In the genomic region with DNA sequence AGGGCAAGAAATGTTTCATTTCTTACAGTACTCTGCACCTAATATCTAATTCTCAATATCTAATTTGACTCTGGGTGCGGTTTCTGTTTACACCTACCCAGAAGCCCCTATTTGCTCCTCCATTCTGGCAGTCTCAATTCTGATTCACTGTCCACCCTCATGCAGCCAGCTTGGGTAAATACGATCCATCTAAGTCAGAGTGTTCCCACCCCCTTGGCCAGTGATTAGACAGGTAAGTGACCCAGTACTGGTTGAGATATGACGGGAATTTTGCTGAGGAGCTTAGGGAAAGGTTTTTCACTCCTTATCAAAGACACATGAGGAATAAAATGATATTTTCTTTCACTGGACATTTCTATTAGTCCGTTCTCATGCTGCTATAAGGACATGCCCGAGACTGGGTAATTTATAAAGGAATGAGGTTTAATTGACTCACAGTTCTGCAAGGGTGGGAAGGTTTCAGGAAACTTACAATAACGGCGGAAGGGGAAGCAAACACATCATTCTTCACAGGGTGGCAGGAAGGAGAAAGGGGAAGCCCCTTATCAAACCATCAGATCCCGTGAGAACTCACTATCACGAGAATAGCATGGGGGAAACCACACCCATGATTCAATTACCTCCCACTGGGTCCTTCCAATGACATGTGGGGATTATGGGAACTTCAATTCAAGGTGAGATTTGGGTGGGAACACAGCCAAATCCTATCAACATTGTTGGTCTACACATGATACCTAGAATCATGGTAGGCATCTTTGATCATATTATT, we compare ENCODE assay signal across 11 cellular contexts. TPM values are rescaled to one million over a fixed set of nuclear protein-coding genes. Genes with fewer than 3 reads are reported as not detected.
A peak's percentile ranks its signal among the peaks of the same experiment; 100 is the strongest.
DNase-seq lines count a peak whose midpoint lies in the region; ATAC-seq, FAIRE-seq and TF ChIP-seq lines count a peak whose summit lies in the region.
"Had no signal": no experiment of that assay in that cellular context is flagged by ENCODE, and none has a peak within 500 bp of the region (broad histone marks: within the 10 kb centered on the region; RNA-seq: fewer than 3 reads in every experiment).

No MANE protein-coding gene starts in this region.

- H3K36me3 ChIP-seq in right lobe of liver = peaks cover 0 to 15% (median 2%) of the 10 kb centered on the region in 4 donors

- no peaks in the 10 kb centered on the region for H3K9me3 ChIP-seq in right lobe of liver

- DNase-seq in GM18507 (ENCODE audit: extremely low spot score, insufficient read length, low read depth) = no peak
- DNase-seq in RWPE1 (ENCODE audit: low spot score) = peak; percentile 4
- no peak for DNase-seq in right lobe of liver
- no peak for DNase-seq in SHP77 (lab: John Stamatoyannopoulos, UW)
- DNase-seq: activated gamma-delta T cell, left cardiac atrium, substantia nigra had no signal

- TF ChIP-seq CTCF in RWPE1 (conservative IDR thresholded peaks at IDR 0.05; ENCODE audit: low read depth) (no peak), right lobe of liver (IDR thresholded peaks at IDR 0.05) (no peak)

- no peak overlapping the region for H3K4me3 ChIP-seq in right lobe of liver

- no peaks in the 10 kb centered on the region for H3K27me3 ChIP-seq in right lobe of liver

- WGBS in right lobe of liver (ENCODE audit: insufficient coverage, low coverage, low lambda C conversion rate, missing lambda C conversion rate) = 26% methylated on average over 8 of the region's 9 CpGs

- FAIRE-seq in GM18507 (lab: Jason Lieb, UNC) = peak; percentile 83

- TF ChIP-seq POLR2A in right lobe of liver (IDR thresholded peaks at IDR 0.05) = no peak

- H3K27ac ChIP-seq in RWPE1 (no peak overlapping the region), right lobe of liver (no peak overlapping the region)
- H3K27ac ChIP-seq: epithelial cell of prostate had no signal

- CTCF ChIA-PET in RWPE1 (lab: Yijun Ruan, JAX) = no interaction called here

- POLR2A ChIA-PET in RWPE1 (lab: Yijun Ruan, JAX; ENCODE audit: low non-redundant PET) = no interaction called here

- intact Hi-C loops in right lobe of liver (cut with DNase I) = no loop called here

- ATAC-seq in right lobe of liver (peak; percentile 27 to 42 (median 36)), GM18520 (IDR thresholded peaks at IDR 0.05; ENCODE audit: unreplicated experiment) (no peak), HG02759 (IDR thresholded peaks at IDR 0.05; ENCODE audit: unreplicated experiment) (no peak)

- no peaks in the 10 kb centered on the region for H3K4me1 ChIP-seq in right lobe of liver

RNA-seq across cellular contexts. Expression of a gene that starts 29.4 kb away (rescaled TPM):
- total RNA-seq in right lobe of liver = 10 to 100 TPM; 41.7 to 68.9 (median 57.8) TPM

RNA-seq across cellular contexts. Expression of a gene that starts 33.9 kb away (rescaled TPM):
- total RNA-seq in right lobe of liver = 1 to 10 TPM; 4.5 to 7.5 (median 5.7) TPM

RNA-seq across cellular contexts. Expression of a gene that starts 41.5 kb away (rescaled TPM):
- under 1 TPM in 1 of 6 experiments, not detected in 5; 0.02 TPM for total RNA-seq in right lobe of liver
- total RNA-seq: G401, left cardiac atrium had no signal

Comparison
In these comparisons a context has a peak if more than half of its experiments do, and no peak if none do; other contexts are left out.
1. ATAC-seq: peak in right lobe of liver (4 of 4); none in GM18520 (single experiment) and HG02759 (single experiment).